In the genomic region with DNA sequence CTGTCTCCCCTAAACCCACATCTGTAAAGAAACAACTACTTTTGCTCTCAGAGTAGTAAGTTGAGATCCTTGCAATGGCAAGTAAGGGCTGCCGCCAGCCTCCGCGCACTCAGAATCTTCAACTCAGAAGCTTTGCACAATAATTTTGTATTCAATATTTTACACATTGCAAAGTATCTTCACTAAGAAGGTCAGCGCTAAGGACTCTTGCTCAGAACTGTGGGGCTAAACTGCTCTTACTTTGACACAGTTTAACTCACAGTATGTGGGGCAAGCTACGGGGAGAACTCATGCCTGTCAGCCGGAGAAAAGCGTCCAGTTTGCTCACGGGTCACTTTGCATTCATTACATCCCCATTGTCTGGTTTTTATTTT, we compare ENCODE assay signal across 8 cellular contexts. TPM values are rescaled to one million over a fixed set of nuclear protein-coding genes. Genes with fewer than 3 reads are reported as not detected.
A peak's percentile ranks its signal among the peaks of the same experiment; 100 is the strongest.
DNase-seq lines count a peak whose midpoint lies in the region; ATAC-seq and TF ChIP-seq lines count a peak whose summit lies in the region.

No MANE protein-coding gene starts in this region.

- H3K36me3 Mint-ChIP-seq in progenitor cell of endocrine pancreas (ENCODE audit: insufficient read depth) = peaks cover 5% of the 10 kb centered on the region

- peaks cover 16% of the 10 kb centered on the region for H3K4me1 Mint-ChIP-seq in progenitor cell of endocrine pancreas (ENCODE audit: low read depth)

- ATAC-seq in GM21447 (IDR thresholded peaks at IDR 0.05; ENCODE audit: unreplicated experiment) (no peak), HG02981 (IDR thresholded peaks at IDR 0.05; ENCODE audit: unreplicated experiment) (no peak), HG03565 (IDR thresholded peaks at IDR 0.05; ENCODE audit: unreplicated experiment) (no peak)

- H3K9me3 ChIP-seq in ES-I3 (ENCODE audit: control insufficient read depth, insufficient read depth, low read length) (no peaks in the 10 kb centered on the region), SU-DHL-6 (ENCODE audit: insufficient read depth, low read length) (no peaks in the 10 kb centered on the region)

- DNase-seq in foreskin fibroblast = peak; percentile 38 to 66
- DNase-seq in progenitor cell of endocrine pancreas (ENCODE audit: low spot score, unreplicated experiment) = no peak
- DNase-seq in NCI-H2029 (lab: John Stamatoyannopoulos, UW) = no peak

- no peaks in the 10 kb centered on the region for H3K27me3 ChIP-seq in SU-DHL-6 (ENCODE audit: low read length)

- peak overlapping the region; percentile 68 for H3K4me3 ChIP-seq in SU-DHL-6 (ENCODE audit: insufficient read depth, low read length, poor library complexity, severe bottlenecking)
- peak overlapping the region; percentile 61 to 79 for H3K4me3 ChIP-seq in foreskin fibroblast (ENCODE audit: low read depth in 1 of 2, low read length in 2 of 2)

- no peaks in the 10 kb centered on the region for H4K20me1 ChIP-seq in SU-DHL-6 (ENCODE audit: low read depth, low read length)

- peak overlapping the region; percentile 80 for H3K4me3 Mint-ChIP-seq in progenitor cell of endocrine pancreas (ENCODE audit: low read depth)

- H3K9ac ChIP-seq in ES-I3 (ENCODE audit: low read depth, low read length) (peak overlapping the region; percentile 73), SU-DHL-6 (ENCODE audit: low read length) (peak overlapping the region; percentile 67; the same call in 1 of the 2 replicates)

- peak overlapping the region; percentile 71 for H3K27ac Mint-ChIP-seq in progenitor cell of endocrine pancreas

- no peaks in the 10 kb centered on the region for H3F3A ChIP-seq in SU-DHL-6 (ENCODE audit: insufficient read depth)

- H3K9me3 Mint-ChIP-seq in progenitor cell of endocrine pancreas (ENCODE audit: low read depth) = peaks cover 3% of the 10 kb centered on the region

- peaks cover 10% of the 10 kb centered on the region; the same call in 1 of the 2 replicates for H3K4me1 ChIP-seq in ES-I3 (ENCODE audit: insufficient read depth, low read length)

- peaks cover 10% of the 10 kb centered on the region for H3K36me3 ChIP-seq in ES-I3 (ENCODE audit: insufficient read depth, low read length)
- H3K36me3 ChIP-seq in SU-DHL-6 (ENCODE audit: low read length) = no peaks in the 10 kb centered on the region

- no peak overlapping the region for H3K27ac ChIP-seq in SU-DHL-6 (ENCODE audit: low read depth, low read length)

- H3K27me3 Mint-ChIP-seq in progenitor cell of endocrine pancreas = no peaks in the 10 kb centered on the region

- H3K79me2 ChIP-seq in SU-DHL-6 (ENCODE audit: insufficient read depth, low read length) = no peaks in the 10 kb centered on the region

- H3K4me2 ChIP-seq in SU-DHL-6 (ENCODE audit: low read depth, low read length, poor library complexity, severe bottlenecking) = peak overlapping the region; percentile 70

- H2AFZ ChIP-seq in SU-DHL-6 (ENCODE audit: low read depth, low read length, severe bottlenecking) = no peak overlapping the region

- H3K9me2 ChIP-seq in SU-DHL-6 (replicated peaks; ENCODE audit: insufficient read depth, low read length) = no peaks in the 10 kb centered on the region

- no peak for TF ChIP-seq CTCF in SU-DHL-6 (IDR thresholded peaks at IDR 0.05; ENCODE audit: insufficient read depth, low read length, poor library complexity, severe bottlenecking)
- no peak for TF ChIP-seq CTCF in foreskin fibroblast (IDR thresholded peaks at IDR 0.05; ENCODE audit: low read depth, low read length)
- TF ChIP-seq CTCF in progenitor cell of endocrine pancreas (IDR thresholded peaks at IDR 0.05; ENCODE audit: unreplicated experiment) = no peak

RNA-seq across cellular contexts. Expression of gene LYSMD4, which starts 1.0 kb away (rescaled TPM):
- 17.9 and 18.8 TPM in 2 replicates for total RNA-seq in progenitor cell of endocrine pancreas

Comparison
In these comparisons a context has a peak if more than half of its experiments do, and no peak if none do; other contexts are left out.
1. DNase-seq: peak in foreskin fibroblast (2 of 2); none in progenitor cell of endocrine pancreas (single experiment) and NCI-H2029 (single experiment).